35 cellular contexts compared by ENCODE assay signal in the genomic region with DNA sequence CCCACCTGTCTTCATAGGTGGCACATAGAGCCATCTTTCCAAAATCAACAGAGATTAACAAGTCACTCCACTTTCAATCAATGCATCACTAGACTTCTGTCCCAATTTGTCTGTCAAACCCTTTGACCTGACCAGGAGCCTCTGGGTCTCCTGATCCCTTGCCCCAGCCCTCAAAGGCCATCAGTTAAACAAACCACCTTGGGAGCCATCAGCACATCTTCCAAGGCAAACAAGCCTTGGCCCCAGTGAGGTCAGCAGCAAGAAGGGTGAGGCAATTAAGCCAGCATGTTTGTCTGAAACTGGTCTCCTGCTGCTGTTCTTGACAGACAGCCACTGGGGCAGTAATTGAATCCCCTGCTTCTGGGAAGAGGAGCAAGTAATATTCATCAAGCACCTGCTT.
"Had no signal": no experiment of that assay in that cellular context is flagged by ENCODE, and none has a peak within 500 bp of the region (broad histone marks: within the 10 kb centered on the region; RNA-seq: fewer than 3 reads in every experiment).

No MANE protein-coding gene starts in this region.

- H3K4me1 Mint-ChIP-seq: activated CD4-positive, alpha-beta memory T cell treated with anti-CD3 and anti-CD28 coated beads, Interleukin-2, amount 10 ng/mL, durations not matched to agents 7 days and 5 days; activated CD8-positive, alpha-beta memory T cell treated with anti-CD3 and anti-CD28 coated beads, Interleukin-2, amount 10 ng/mL, durations not matched to agents 7 days and 5 days; activated naive CD4-positive, alpha-beta T cell treated with anti-CD3 and anti-CD28 coated beads, Interleukin-2, amount 10 ng/mL, durations not matched to agents 7 days and 5 days; activated naive CD8-positive, alpha-beta T cell treated with anti-CD3 and anti-CD28 coated beads, Interleukin-2, amount 50 U/mL, for 24 hours; T-cell; T-helper 17 cell had no signal

- H3K27ac Mint-ChIP-seq: activated CD4-positive, alpha-beta memory T cell treated with anti-CD3 and anti-CD28 coated beads, Interleukin-2, amount 10 ng/mL, durations not matched to agents 7 days and 5 days; activated CD8-positive, alpha-beta memory T cell treated with anti-CD3 and anti-CD28 coated beads, Interleukin-2, amount 10 ng/mL, durations not matched to agents 7 days and 5 days; activated naive CD4-positive, alpha-beta T cell treated with anti-CD3 and anti-CD28 coated beads, Interleukin-2, amount 10 ng/mL, durations not matched to agents 7 days and 5 days; activated naive CD8-positive, alpha-beta T cell; activated naive CD8-positive, alpha-beta T cell treated with anti-CD3 and anti-CD28 coated beads, Interleukin-2, amount 50 U/mL, for 24 hours; brain; T-cell; T-helper 17 cell had no signal

- H3K4me3 ChIP-seq: PC-9 had no signal

- H3K27me3 Mint-ChIP-seq: activated CD4-positive, alpha-beta memory T cell treated with anti-CD3 and anti-CD28 coated beads, Interleukin-2, amount 10 ng/mL, durations not matched to agents 7 days and 5 days; activated CD8-positive, alpha-beta memory T cell treated with anti-CD3 and anti-CD28 coated beads, Interleukin-2, amount 10 ng/mL, durations not matched to agents 7 days and 5 days; activated naive CD4-positive, alpha-beta T cell treated with anti-CD3 and anti-CD28 coated beads, Interleukin-2, amount 10 ng/mL, durations not matched to agents 7 days and 5 days; activated naive CD8-positive, alpha-beta T cell; activated naive CD8-positive, alpha-beta T cell treated with anti-CD3 and anti-CD28 coated beads, Interleukin-2, amount 50 U/mL, for 24 hours; T-cell; T-helper 17 cell had no signal

- H3K4me3 Mint-ChIP-seq: activated CD4-positive, alpha-beta memory T cell treated with anti-CD3 and anti-CD28 coated beads, Interleukin-2, amount 10 ng/mL, durations not matched to agents 7 days and 5 days; activated CD8-positive, alpha-beta memory T cell treated with anti-CD3 and anti-CD28 coated beads, Interleukin-2, amount 10 ng/mL, durations not matched to agents 7 days and 5 days; activated naive CD4-positive, alpha-beta T cell treated with anti-CD3 and anti-CD28 coated beads, Interleukin-2, amount 10 ng/mL, durations not matched to agents 7 days and 5 days; activated naive CD8-positive, alpha-beta T cell; activated naive CD8-positive, alpha-beta T cell treated with anti-CD3 and anti-CD28 coated beads, Interleukin-2, amount 50 U/mL, for 24 hours; brain; T-cell; T-helper 17 cell had no signal

- DNase-seq: activated CD4-positive, alpha-beta memory T cell treated with anti-CD3 and anti-CD28 coated beads, Interleukin-2, amount 10 ng/mL, durations not matched to agents 7 days and 5 days; activated CD4-positive, alpha-beta T cell treated with anti-CD3 and anti-CD28 coated beads for 1 hour; activated CD4-positive, alpha-beta T cell treated with anti-CD3 and anti-CD28 coated beads for 48 hours; activated CD4-positive, CD25-positive, alpha-beta regulatory T cell; activated CD8-positive, alpha-beta memory T cell treated with anti-CD3 and anti-CD28 coated beads for 24 hours; activated CD8-positive, alpha-beta memory T cell treated with anti-CD3 and anti-CD28 coated beads, Interleukin-2, amount 10 ng/mL, durations not matched to agents 7 days and 5 days; activated CD8-positive, alpha-beta memory T cell treated with anti-CD3 and anti-CD28 coated beads, Interleukin-2, amount 50 U/mL, for 48 hours; activated effector memory CD4-positive, alpha-beta T cell treated with Interleukin-2 at 50 U/mL for 16 hours; activated naive CD4-positive, alpha-beta T cell treated with anti-CD3 and anti-CD28 coated beads, Interleukin-2, amount 10 ng/mL, durations not matched to agents 7 days and 5 days; activated naive CD8-positive, alpha-beta T cell treated with anti-CD3 and anti-CD28 coated beads, Interleukin-2, amount 50 U/mL, for 24 hours; activated T-cell treated with anti-CD3 and anti-CD28 coated beads, Interleukin-2, amount 50 U/mL, for 48 hours; anterior cingulate cortex; caudate nucleus; cerebellar nuclear complex; KG1; MM.1S; MV-4-11; NCI-H1092; NCI-H1436 treated with DMSO at 0.1 percent for 48 hours; NCI-H1694 treated with DMSO at 0.1 percent for 48 hours; NCI-H2081; NCI-H345; NCI-H526 treated with DMSO at 0.1 percent for 48 hours; NK-92 treated with Interleukin-12 subunit alpha and Interleukin-12 subunit beta, amount 100 ng/mL, for 24 hours; PC-9; SIG-M5; T-cell; T-helper 17 cell; T-helper 9 cell had no signal

- H3K36me3 Mint-ChIP-seq: activated CD8-positive, alpha-beta memory T cell treated with anti-CD3 and anti-CD28 coated beads, Interleukin-2, amount 10 ng/mL, durations not matched to agents 7 days and 5 days; activated naive CD4-positive, alpha-beta T cell treated with anti-CD3 and anti-CD28 coated beads, Interleukin-2, amount 10 ng/mL, durations not matched to agents 7 days and 5 days; activated naive CD8-positive, alpha-beta T cell; brain; T-cell had no signal

- H3K9me3 Mint-ChIP-seq: activated naive CD4-positive, alpha-beta T cell treated with anti-CD3 and anti-CD28 coated beads, Interleukin-2, amount 10 ng/mL, durations not matched to agents 7 days and 5 days had no signal

- FAIRE-seq: bronchial epithelial cell, RCC 7860 had no signal

- H3K27ac ChIP-seq: PC-9, RWPE1, VCaP had no signal
